Comparison of ENCODE assay signal across 1 cellular context in genomic region chr1:88891318-88892145, GRCh38.
TF ChIP-seq lines count a peak whose summit lies in the region.

A gene with protein sequence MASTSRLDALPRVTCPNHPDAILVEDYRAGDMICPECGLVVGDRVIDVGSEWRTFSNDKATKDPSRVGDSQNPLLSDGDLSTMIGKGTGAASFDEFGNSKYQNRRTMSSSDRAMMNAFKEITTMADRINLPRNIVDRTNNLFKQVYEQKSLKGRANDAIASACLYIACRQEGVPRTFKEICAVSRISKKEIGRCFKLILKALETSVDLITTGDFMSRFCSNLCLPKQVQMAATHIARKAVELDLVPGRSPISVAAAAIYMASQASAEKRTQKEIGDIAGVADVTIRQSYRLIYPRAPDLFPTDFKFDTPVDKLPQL (minus strand): TSS chr1:88891567. CDS start chr1:88891499, 68 bp downstream.

TF ChIP-seq in K562, 482 proteins besides CTCF, POLR2A, EP300 and RAD21 (continued from another document and continues in another):
- peak; percentile 82; the same call in 1 of the 2 replicates for TF ChIP-seq CREB3L1 (IDR thresholded peaks at IDR 0.05; ENCODE audit: borderline replicate concordance, low read depth)
- TF ChIP-seq RFX1 (IDR thresholded peaks at IDR 0.05): peak; percentile 37
- no peak for TF ChIP-seq GTF2F1 (IDR thresholded peaks at IDR 0.05; ENCODE audit: low read depth, low read length)
- TF ChIP-seq, protein P1, sequence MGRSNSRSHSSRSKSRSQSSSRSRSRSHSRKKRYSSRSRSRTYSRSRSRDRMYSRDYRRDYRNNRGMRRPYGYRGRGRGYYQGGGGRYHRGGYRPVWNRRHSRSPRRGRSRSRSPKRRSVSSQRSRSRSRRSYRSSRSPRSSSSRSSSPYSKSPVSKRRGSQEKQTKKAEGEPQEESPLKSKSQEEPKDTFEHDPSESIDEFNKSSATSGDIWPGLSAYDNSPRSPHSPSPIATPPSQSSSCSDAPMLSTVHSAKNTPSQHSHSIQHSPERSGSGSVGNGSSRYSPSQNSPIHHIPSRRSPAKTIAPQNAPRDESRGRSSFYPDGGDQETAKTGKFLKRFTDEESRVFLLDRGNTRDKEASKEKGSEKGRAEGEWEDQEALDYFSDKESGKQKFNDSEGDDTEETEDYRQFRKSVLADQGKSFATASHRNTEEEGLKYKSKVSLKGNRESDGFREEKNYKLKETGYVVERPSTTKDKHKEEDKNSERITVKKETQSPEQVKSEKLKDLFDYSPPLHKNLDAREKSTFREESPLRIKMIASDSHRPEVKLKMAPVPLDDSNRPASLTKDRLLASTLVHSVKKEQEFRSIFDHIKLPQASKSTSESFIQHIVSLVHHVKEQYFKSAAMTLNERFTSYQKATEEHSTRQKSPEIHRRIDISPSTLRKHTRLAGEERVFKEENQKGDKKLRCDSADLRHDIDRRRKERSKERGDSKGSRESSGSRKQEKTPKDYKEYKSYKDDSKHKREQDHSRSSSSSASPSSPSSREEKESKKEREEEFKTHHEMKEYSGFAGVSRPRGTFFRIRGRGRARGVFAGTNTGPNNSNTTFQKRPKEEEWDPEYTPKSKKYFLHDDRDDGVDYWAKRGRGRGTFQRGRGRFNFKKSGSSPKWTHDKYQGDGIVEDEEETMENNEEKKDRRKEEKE (IDR thresholded peaks at IDR 0.05; ENCODE audit: borderline replicate concordance in 1 of 2, control insufficient read depth in 1 of 2, low read depth in 2 of 2, low read length in 1 of 2): 0 out of 4 replicates have a peak, but pooled peaks of 1 of the 2 experiments have one; percentile 40
- peak; percentile 90 for TF ChIP-seq ELF1 (tag; IDR thresholded peaks at IDR 0.05)
- TF ChIP-seq PHF21A (IDR thresholded peaks at IDR 0.05; ENCODE audit: borderline replicate concordance, low read depth): 0 out of 2 replicates have a peak, but pooled peaks have one; percentile 11
- peak in 1 of 2 experiments; percentile 92; a peak in 2 of 4 replicates for TF ChIP-seq HDAC1 (IDR thresholded peaks at IDR 0.05)
- TF ChIP-seq FIP1L1 (IDR thresholded peaks at IDR 0.05; ENCODE audit: low read depth, low read length, poor library complexity, severe bottlenecking): peak; percentile 49
- no peak for TF ChIP-seq FOXA1 (IDR thresholded peaks at IDR 0.05; ENCODE audit: borderline replicate concordance)
- TF ChIP-seq LEF1 (IDR thresholded peaks at IDR 0.05): peak; percentile 26; the same call in 1 of the 2 replicates
- TF ChIP-seq, protein P2, sequence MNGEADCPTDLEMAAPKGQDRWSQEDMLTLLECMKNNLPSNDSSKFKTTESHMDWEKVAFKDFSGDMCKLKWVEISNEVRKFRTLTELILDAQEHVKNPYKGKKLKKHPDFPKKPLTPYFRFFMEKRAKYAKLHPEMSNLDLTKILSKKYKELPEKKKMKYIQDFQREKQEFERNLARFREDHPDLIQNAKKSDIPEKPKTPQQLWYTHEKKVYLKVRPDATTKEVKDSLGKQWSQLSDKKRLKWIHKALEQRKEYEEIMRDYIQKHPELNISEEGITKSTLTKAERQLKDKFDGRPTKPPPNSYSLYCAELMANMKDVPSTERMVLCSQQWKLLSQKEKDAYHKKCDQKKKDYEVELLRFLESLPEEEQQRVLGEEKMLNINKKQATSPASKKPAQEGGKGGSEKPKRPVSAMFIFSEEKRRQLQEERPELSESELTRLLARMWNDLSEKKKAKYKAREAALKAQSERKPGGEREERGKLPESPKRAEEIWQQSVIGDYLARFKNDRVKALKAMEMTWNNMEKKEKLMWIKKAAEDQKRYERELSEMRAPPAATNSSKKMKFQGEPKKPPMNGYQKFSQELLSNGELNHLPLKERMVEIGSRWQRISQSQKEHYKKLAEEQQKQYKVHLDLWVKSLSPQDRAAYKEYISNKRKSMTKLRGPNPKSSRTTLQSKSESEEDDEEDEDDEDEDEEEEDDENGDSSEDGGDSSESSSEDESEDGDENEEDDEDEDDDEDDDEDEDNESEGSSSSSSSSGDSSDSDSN (IDR thresholded peaks at IDR 0.05; ENCODE audit: borderline replicate concordance in 1 of 2, low read depth in 2 of 2, low read length in 2 of 2): peak; percentile 20 to 73; a peak in 2 of 4 replicates
- no peak for TF ChIP-seq ZSCAN32 (CRISPR knock-in tag; IDR thresholded peaks at IDR 0.05)
- TF ChIP-seq ZNF232 (CRISPR knock-in tag; IDR thresholded peaks at IDR 0.05): no peak
- TF ChIP-seq, protein P3, sequence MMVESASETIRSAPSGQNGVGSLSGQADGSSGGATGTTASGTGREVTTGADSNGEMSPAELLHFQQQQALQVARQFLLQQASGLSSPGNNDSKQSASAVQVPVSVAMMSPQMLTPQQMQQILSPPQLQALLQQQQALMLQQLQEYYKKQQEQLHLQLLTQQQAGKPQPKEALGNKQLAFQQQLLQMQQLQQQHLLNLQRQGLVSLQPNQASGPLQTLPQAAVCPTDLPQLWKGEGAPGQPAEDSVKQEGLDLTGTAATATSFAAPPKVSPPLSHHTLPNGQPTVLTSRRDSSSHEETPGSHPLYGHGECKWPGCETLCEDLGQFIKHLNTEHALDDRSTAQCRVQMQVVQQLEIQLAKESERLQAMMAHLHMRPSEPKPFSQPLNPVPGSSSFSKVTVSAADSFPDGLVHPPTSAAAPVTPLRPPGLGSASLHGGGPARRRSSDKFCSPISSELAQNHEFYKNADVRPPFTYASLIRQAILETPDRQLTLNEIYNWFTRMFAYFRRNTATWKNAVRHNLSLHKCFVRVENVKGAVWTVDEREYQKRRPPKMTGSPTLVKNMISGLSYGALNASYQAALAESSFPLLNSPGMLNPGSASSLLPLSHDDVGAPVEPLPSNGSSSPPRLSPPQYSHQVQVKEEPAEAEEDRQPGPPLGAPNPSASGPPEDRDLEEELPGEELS (CRISPR knock-in tag; IDR thresholded peaks at IDR 0.05; ENCODE audit: borderline replicate concordance): 0 out of 2 replicates have a peak, but pooled peaks have one; percentile 93
- TF ChIP-seq TEAD4 (IDR thresholded peaks at IDR 0.05; ENCODE audit: low read length): peak; percentile 68
- no peak for TF ChIP-seq TEAD4 (CRISPR knock-in tag; IDR thresholded peaks at IDR 0.05; ENCODE audit: borderline replicate concordance)
- TF ChIP-seq NFRKB (IDR thresholded peaks at IDR 0.05; ENCODE audit: low read depth): peak; percentile 89
- peak; percentile 83 for TF ChIP-seq RBM39 (optimal IDR thresholded peaks at IDR 0.05; ENCODE audit: low read depth, low read length)
- peak; percentile 85 for TF ChIP-seq RAD51 (IDR thresholded peaks at IDR 0.05; ENCODE audit: borderline replicate concordance, low read depth)
- peak; percentile 98; the same call in 1 of the 2 replicates for TF ChIP-seq PHF8 (IDR thresholded peaks at IDR 0.05; ENCODE audit: borderline replicate concordance, low read length)
- 0 out of 2 replicates have a peak, but pooled peaks have one; percentile 54 for TF ChIP-seq ZNF197 (CRISPR knock-in tag; IDR thresholded peaks at IDR 0.05; ENCODE audit: low read depth)
- 0 out of 4 replicates have a peak, but pooled peaks of 1 of the 2 experiments have one; percentile 10 for TF ChIP-seq SIX5 (IDR thresholded peaks at IDR 0.05; ENCODE audit: borderline replicate concordance in 1 of 2, insufficient read depth in 1 of 2, low read depth in 1 of 2, low read length in 2 of 2)
- peak; percentile 99 for TF ChIP-seq MTA3 (IDR thresholded peaks at IDR 0.05; ENCODE audit: borderline replicate concordance)
- TF ChIP-seq ZHX1 (conservative IDR thresholded peaks at IDR 0.05; ENCODE audit: low read length): 0 out of 2 replicates have a peak, but pooled peaks have one; percentile 63
- no peak for TF ChIP-seq EWSR1 (IDR thresholded peaks at IDR 0.05; ENCODE audit: borderline replicate concordance, low read depth, partially characterized antibody)
- peak; percentile 62; the same call in 1 of the 2 replicates for TF ChIP-seq ZBTB7A (IDR thresholded peaks at IDR 0.05; ENCODE audit: borderline replicate concordance, control insufficient read depth, low read depth, low read length)
- peak; percentile 80 for TF ChIP-seq SP1 (CRISPR knock-in tag; IDR thresholded peaks at IDR 0.05)
- peak; percentile 100 for TF ChIP-seq RBFOX2 (IDR thresholded peaks at IDR 0.05; ENCODE audit: low read depth, low read length)
- TF ChIP-seq NCOA1 (IDR thresholded peaks at IDR 0.05; ENCODE audit: low read depth): peak; percentile 32; the same call in 1 of the 2 replicates
- no peak for TF ChIP-seq STAT5B (CRISPR knock-in tag; IDR thresholded peaks at IDR 0.05)
- peak; percentile 82; the same call in 1 of the 2 replicates for TF ChIP-seq CBX1 (IDR thresholded peaks at IDR 0.05; ENCODE audit: low read depth)
- peak; percentile 99 for TF ChIP-seq CREM (IDR thresholded peaks at IDR 0.05; ENCODE audit: low read depth)
- 0 out of 4 replicates have a peak, but pooled peaks of 1 of the 2 experiments have one; percentile 49 for TF ChIP-seq TRIM24 (IDR thresholded peaks at IDR 0.05)
- peak; percentile 79 for TF ChIP-seq ZFX (CRISPR knock-in tag; IDR thresholded peaks at IDR 0.05)
- TF ChIP-seq ZNF398 (CRISPR knock-in tag; IDR thresholded peaks at IDR 0.05): no peak
- peak; percentile 84; the same call in 1 of the 2 replicates for TF ChIP-seq MBD2 (IDR thresholded peaks at IDR 0.05; ENCODE audit: borderline replicate concordance, low read depth)
- no peak for TF ChIP-seq ZNF280B (CRISPR knock-in tag; IDR thresholded peaks at IDR 0.05)
- TF ChIP-seq EGR1 (conservative IDR thresholded peaks at IDR 0.05): peak; percentile 99
- TF ChIP-seq ZBTB12 (CRISPR knock-in tag; IDR thresholded peaks at IDR 0.05): peak; percentile 90
- no peak for TF ChIP-seq MYNN (IDR thresholded peaks at IDR 0.05)
- no peak for TF ChIP-seq MYNN (CRISPR knock-in tag; IDR thresholded peaks at IDR 0.05)
- peak; percentile 77 for TF ChIP-seq USF2 (CRISPR knock-in tag; IDR thresholded peaks at IDR 0.05)
- peak; percentile 53; the same call in 1 of the 2 replicates for TF ChIP-seq CTBP1 (IDR thresholded peaks at IDR 0.05; ENCODE audit: borderline replicate concordance)
- TF ChIP-seq PML (IDR thresholded peaks at IDR 0.05; ENCODE audit: low read length): peak; percentile 93
